17 cellular contexts compared by ENCODE assay signal in genomic region chr1:226466301-226466700, GRCh38.
"Had no signal": no experiment of that assay in that cellular context is flagged by ENCODE, and none has a peak within 500 bp of the region (broad histone marks: within the 10 kb centered on the region; RNA-seq: fewer than 3 reads in every experiment).

No MANE protein-coding gene starts in this region.

- H3K4me1 ChIP-seq: lower lobe of right lung, psoas muscle, sigmoid colon had no signal

- H3K9me3 Mint-ChIP-seq: activated naive CD4-positive, alpha-beta T cell treated with anti-CD3 and anti-CD28 coated beads for 36 hours had no signal

- H3K27ac Mint-ChIP-seq: activated naive CD4-positive, alpha-beta T cell treated with anti-CD3 and anti-CD28 coated beads for 36 hours; activated T-helper 17 cell treated with anti-CD3 and anti-CD28 coated beads, Interleukin-2, amount 50 U/mL, for 72 hours; immature natural killer cell; naive thymus-derived CD4-positive, alpha-beta T cell had no signal

- H3K27me3 ChIP-seq: sigmoid colon had no signal

- H3K36me3 ChIP-seq: lower lobe of right lung, sigmoid colon, thoracic aorta had no signal

- H3K4me3 Mint-ChIP-seq: activated naive CD4-positive, alpha-beta T cell treated with anti-CD3 and anti-CD28 coated beads for 36 hours; activated T-helper 17 cell treated with anti-CD3 and anti-CD28 coated beads, Interleukin-2, amount 50 U/mL, for 72 hours; immature natural killer cell; naive thymus-derived CD4-positive, alpha-beta T cell had no signal

- H3K27ac ChIP-seq: epithelial cell of prostate, lower lobe of right lung, psoas muscle, sigmoid colon, thoracic aorta had no signal

- H3K9me3 ChIP-seq: psoas muscle, thoracic aorta had no signal

- ATAC-seq: activated T-helper 17 cell treated with anti-CD3 and anti-CD28 coated beads, Interleukin-2, amount 50 U/mL, for 72 hours; left cardiac atrium; lower lobe of right lung; naive thymus-derived CD4-positive, alpha-beta T cell; psoas muscle; stimulated activated naive CD8-positive, alpha-beta T cell treated with anti-CD3 and anti-CD28 coated beads, Interleukin-15, Interleukin-2, amounts not matched to agents 100 U/mL and 50 U/mL, for 24 hours had no signal

- H3K4me1 Mint-ChIP-seq: activated T-helper 17 cell treated with anti-CD3 and anti-CD28 coated beads, Interleukin-2, amount 50 U/mL, for 72 hours; immature natural killer cell had no signal

- H3K4me3 ChIP-seq: lower lobe of right lung, psoas muscle, sigmoid colon, thoracic aorta had no signal

- DNase-seq: activated CD4-positive, alpha-beta T cell treated with anti-CD3 and anti-CD28 coated beads, Interleukin-2, amount 50 U/mL, for 1 hour; activated naive CD4-positive, alpha-beta T cell treated with anti-CD3 and anti-CD28 coated beads for 36 hours; activated T-cell treated with anti-CD3 and anti-CD28 coated beads for 4 hours; central memory CD4-positive, alpha-beta T cell; cortex of kidney; effector memory CD4-positive, alpha-beta T cell; glutamatergic neuron; immature natural killer cell; left cardiac atrium; lower lobe of right lung; naive thymus-derived CD4-positive, alpha-beta T cell; psoas muscle; sigmoid colon; stimulated activated naive CD8-positive, alpha-beta T cell treated with anti-CD3 and anti-CD28 coated beads, Interleukin-15, Interleukin-2, amounts not matched to agents 100 U/mL and 50 U/mL, for 24 hours had no signal
